23 cellular contexts compared by ENCODE assay signal in the genomic region with DNA sequence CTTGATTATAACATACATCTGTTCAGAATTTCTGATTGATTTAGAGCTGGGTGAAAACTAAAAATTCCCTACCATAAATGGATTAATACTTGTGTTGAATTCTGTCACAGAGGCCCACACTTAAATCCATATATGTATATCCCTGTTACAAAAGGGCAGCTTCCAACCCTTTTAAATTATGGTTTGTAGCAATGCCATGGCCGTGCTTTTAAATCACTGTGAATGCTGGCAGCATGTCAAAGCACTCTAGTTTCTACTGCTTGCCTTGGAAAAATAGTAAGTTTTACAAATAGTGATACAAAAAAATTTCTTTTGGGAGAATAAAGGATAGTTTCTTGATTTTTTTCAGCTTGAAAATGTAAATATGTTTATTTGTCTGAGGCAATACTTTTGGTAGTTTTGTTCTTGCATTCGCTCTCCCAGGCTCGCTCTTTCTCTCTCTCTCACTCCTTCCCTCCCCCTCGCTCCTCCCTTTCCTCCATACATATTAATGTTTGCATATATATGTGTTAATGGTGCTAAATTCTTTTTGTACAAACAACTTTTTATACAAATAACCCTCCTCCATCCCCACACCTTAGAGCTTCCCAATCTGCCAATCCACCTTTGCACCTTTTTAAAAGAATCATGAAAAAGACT. TPM values are rescaled to one million over a fixed set of nuclear protein-coding genes. Genes with fewer than 3 reads are reported as not detected.
A peak's percentile ranks its signal among the peaks of the same experiment; 100 is the strongest.
DNase-seq lines count a peak whose midpoint lies in the region; ATAC-seq lines count a peak whose summit lies in the region.
"Had no signal": no experiment of that assay in that cellular context is flagged by ENCODE, and none has a peak within 500 bp of the region (broad histone marks: within the 10 kb centered on the region; RNA-seq: fewer than 3 reads in every experiment).

No MANE protein-coding gene starts in this region.

- ATAC-seq in T-helper 17 cell = no peak
- ATAC-seq in stimulated activated naive B cell treated with anti-CD40 and anti-IgM and Interleukin-4, amounts not matched to agents 10 μg/mL and 1 μg/mL and 100 μg/mL, for 72 hours (replicated peaks) = no peak
- no peak for ATAC-seq in GM18498 (IDR thresholded peaks at IDR 0.05; ENCODE audit: unreplicated experiment)
- ATAC-seq in GM19452 (IDR thresholded peaks at IDR 0.05; ENCODE audit: unreplicated experiment) = no peak
- ATAC-seq: sciatic nerve had no signal

- H3K27ac ChIP-seq in CD4-positive, alpha-beta memory T cell (ENCODE audit: low read depth, low read length) = no peak overlapping the region
- H3K27ac ChIP-seq in mesenchymal stem cell (ENCODE audit: low read length, poor library complexity, severe bottlenecking) = no peak overlapping the region
- H3K27ac ChIP-seq: colonic mucosa, vagina had no signal

- H2BK5ac ChIP-seq in mesenchymal stem cell (ENCODE audit: low read depth, low read length, poor library complexity, severe bottlenecking) = no peak overlapping the region

- H3K9me3 ChIP-seq in CD4-positive, alpha-beta memory T cell (ENCODE audit: control insufficient read depth in 1 of 2, low read length in 2 of 2) = no peaks in the 10 kb centered on the region
- H3K9me3 ChIP-seq in T-helper 17 cell (ENCODE audit: control insufficient read depth, low read length, poor library complexity, severe bottlenecking) (no peaks in the 10 kb centered on the region), mesenchymal stem cell (ENCODE audit: control insufficient read depth, low read length) (no peaks in the 10 kb centered on the region)
- H3K9me3 ChIP-seq: colonic mucosa, vagina had no signal

- peak overlapping the region in 4 of 7 donors; percentile 13 to 59 (median 50) for H3K27ac Mint-ChIP-seq in CD4-positive, alpha-beta memory T cell
- H3K27ac Mint-ChIP-seq in T-helper 17 cell = peak overlapping the region; percentile 14
- peak overlapping the region; percentile 11 for H3K27ac Mint-ChIP-seq in stimulated activated naive B cell treated with anti-CD40 and anti-IgM and Interleukin-4, amounts not matched to agents 10 μg/mL and 1 μg/mL and 100 μg/mL, for 72 hours
- H3K27ac Mint-ChIP-seq: activated naive CD8-positive, alpha-beta T cell treated with anti-CD3 and anti-CD28 coated beads, Interleukin-2, amount 10 ng/mL, durations not matched to agents 7 days and 5 days; brain had no signal

- no peak overlapping the region for H3K4me2 ChIP-seq in mesenchymal stem cell (ENCODE audit: low read length, poor library complexity, severe bottlenecking)

- H3K27me3 ChIP-seq in CD4-positive, alpha-beta memory T cell (ENCODE audit: insufficient read depth, low read length) = no peaks in the 10 kb centered on the region
- H3K27me3 ChIP-seq in mesenchymal stem cell (ENCODE audit: control insufficient read depth in 1 of 2, insufficient read depth in 1 of 2, low read length in 2 of 2) = no peaks in the 10 kb centered on the region
- H3K27me3 ChIP-seq: colonic mucosa, vagina had no signal

- WGBS in mesenchymal stem cell = 50% methylated on average over 1 of the region's 4 CpGs

- peak overlapping the region; percentile 25 for H3K9ac ChIP-seq in mesenchymal stem cell (ENCODE audit: low read length)

- no peak overlapping the region for H4K91ac ChIP-seq in mesenchymal stem cell (ENCODE audit: low read length)

- intact Hi-C loops in CD4-positive, alpha-beta memory T cell (cut with micrococcal nuclease) = no loop called here

- POLR2A ChIA-PET in CD4-positive, alpha-beta memory T cell (lab: Charles Lee; ENCODE audit: partially characterized antibody) = interaction anchor here (1.4 to 2.6 kb wide), 2 partner anchors 29 to 60 kb away, joined by 3 to 8 read pairs; no protein-coding TSS in a partner anchor

- H2BK12ac ChIP-seq in mesenchymal stem cell (ENCODE audit: low read length in 2 of 2) = no peak overlapping the region

- H2AK5ac ChIP-seq in mesenchymal stem cell (ENCODE audit: low read length, severe bottlenecking) = no peak overlapping the region

- peaks cover 40 to 58% of the 10 kb centered on the region in 2 donors for H3K36me3 Mint-ChIP-seq in CD4-positive, alpha-beta memory T cell
- H3K36me3 Mint-ChIP-seq in T-helper 17 cell (ENCODE audit: low read depth) = peaks cover 6% of the 10 kb centered on the region
- peaks cover 27 to 36% of the 10 kb centered on the region in 2 donors for H3K36me3 Mint-ChIP-seq in stimulated activated naive B cell treated with anti-CD40 and anti-IgM and Interleukin-4, amounts not matched to agents 10 μg/mL and 1 μg/mL and 100 μg/mL, for 72 hours

- H3K4me1 ChIP-seq in CD4-positive, alpha-beta memory T cell (ENCODE audit: insufficient read depth, low read length) = peaks cover 12% of the 10 kb centered on the region
- H3K4me1 ChIP-seq in mesenchymal stem cell (ENCODE audit: control insufficient read depth, insufficient read depth, low read depth, low read length) = no peaks in the 10 kb centered on the region
- H3K4me1 ChIP-seq: colonic mucosa, vagina had no signal

- peaks cover 23% of the 10 kb centered on the region for H3K79me1 ChIP-seq in mesenchymal stem cell (replicated peaks; ENCODE audit: low read length, poor library complexity, severe bottlenecking)

- no peak overlapping the region for H3K4me3 ChIP-seq in CD4-positive, alpha-beta memory T cell (ENCODE audit: low read length in 2 of 2)
- H3K4me3 ChIP-seq in mesenchymal stem cell (ENCODE audit: insufficient read depth in 1 of 2, low read depth in 1 of 2, low read length in 2 of 2) = no peak overlapping the region
- H3K4me3 ChIP-seq: colonic mucosa, vagina had no signal

- H3K4me1 Mint-ChIP-seq in CD4-positive, alpha-beta memory T cell = peaks cover 38 to 64% (median 42%) of the 10 kb centered on the region in 4 donors
- H3K4me1 Mint-ChIP-seq in T-helper 17 cell = peaks cover 29% of the 10 kb centered on the region
- peaks cover 6 to 7% of the 10 kb centered on the region in 2 donors for H3K4me1 Mint-ChIP-seq in stimulated activated naive B cell treated with anti-CD40 and anti-IgM and Interleukin-4, amounts not matched to agents 10 μg/mL and 1 μg/mL and 100 μg/mL, for 72 hours

- H3K36me3 ChIP-seq in CD4-positive, alpha-beta memory T cell (ENCODE audit: insufficient read depth, low read length) = peaks cover 14% of the 10 kb centered on the region
- peaks cover 0 to 8% of the 10 kb centered on the region in 2 experiments for H3K36me3 ChIP-seq in mesenchymal stem cell (ENCODE audit: control insufficient read depth in 1 of 2, insufficient read depth in 2 of 2, low read depth in 1 of 2, low read length in 2 of 2)
- H3K36me3 ChIP-seq: colonic mucosa, vagina had no signal

- no peaks in the 10 kb centered on the region for H3K27me3 Mint-ChIP-seq in CD4-positive, alpha-beta memory T cell
- H3K27me3 Mint-ChIP-seq in T-helper 17 cell = no peaks in the 10 kb centered on the region
- no peaks in the 10 kb centered on the region for H3K27me3 Mint-ChIP-seq in stimulated activated naive B cell treated with anti-CD40 and anti-IgM and Interleukin-4, amounts not matched to agents 10 μg/mL and 1 μg/mL and 100 μg/mL, for 72 hours
- H3K27me3 Mint-ChIP-seq: activated naive CD8-positive, alpha-beta T cell treated with anti-CD3 and anti-CD28 coated beads, Interleukin-2, amount 10 ng/mL, durations not matched to agents 7 days and 5 days; activated T-cell treated with anti-CD3 and anti-CD28 coated beads, Interleukin-2, amount 50 U/mL, for 24 hours; naive B cell had no signal

- H2AFZ ChIP-seq in mesenchymal stem cell (ENCODE audit: low read depth, low read length) = no peak overlapping the region

- no peak overlapping the region for H3K4ac ChIP-seq in mesenchymal stem cell (ENCODE audit: low read depth in 1 of 2, low read length in 2 of 2)

- no peak overlapping the region for H2BK120ac ChIP-seq in mesenchymal stem cell (ENCODE audit: low read depth, low read length)

- no peak overlapping the region for H2BK15ac ChIP-seq in mesenchymal stem cell (ENCODE audit: low read depth, poor library complexity, severe bottlenecking)

- DNase-seq in CD4-positive, alpha-beta memory T cell = no peak
- no peak for DNase-seq in T-helper 17 cell
- DNase-seq in mesenchymal stem cell = no peak
- DNase-seq in stimulated activated naive B cell treated with anti-CD40 and anti-IgM and Interleukin-4, amounts not matched to agents 10 μg/mL and 1 μg/mL and 100 μg/mL, for 72 hours = no peak
- DNase-seq in hippocampal formation (lab: John Stamatoyannopoulos, UW) = no peak
- DNase-seq: activated CD4-positive, alpha-beta T cell treated with anti-CD3 and anti-CD28 coated beads for 1 hour; activated CD8-positive, alpha-beta memory T cell treated with anti-CD3 and anti-CD28 coated beads for 24 hours; activated naive CD8-positive, alpha-beta T cell treated with anti-CD3 and anti-CD28 coated beads, Interleukin-2, amount 10 ng/mL, durations not matched to agents 7 days and 5 days; activated T-cell treated with anti-CD3 and anti-CD28 coated beads, Interleukin-2, amount 50 U/mL, for 24 hours; colonic mucosa; KBM-7; MM.1S; naive B cell; NCI-H146; NCI-H2171; NCI-H526; stimulated activated CD4-positive, alpha-beta T cell treated with anti-CD3 and anti-CD28 coated beads, Interleukin-15, amount 100 ng/mL, for 24 hours; stimulated activated CD8-positive, alpha-beta memory T cell treated with anti-CD3 and anti-CD28 coated beads, Interleukin-4, amount 100 ng/mL, for 48 hours had no signal

- H3K23ac ChIP-seq in mesenchymal stem cell (ENCODE audit: low read length in 2 of 2) = no peak overlapping the region

- no peak overlapping the region for H3K14ac ChIP-seq in mesenchymal stem cell (ENCODE audit: low read length in 2 of 2)

- H4K8ac ChIP-seq in mesenchymal stem cell (ENCODE audit: low read length) = no peak overlapping the region

- no peak overlapping the region for H3K4me3 Mint-ChIP-seq in CD4-positive, alpha-beta memory T cell
- H3K4me3 Mint-ChIP-seq in T-helper 17 cell = no peak overlapping the region
- H3K4me3 Mint-ChIP-seq in stimulated activated naive B cell treated with anti-CD40 and anti-IgM and Interleukin-4, amounts not matched to agents 10 μg/mL and 1 μg/mL and 100 μg/mL, for 72 hours = no peak overlapping the region
- H3K4me3 Mint-ChIP-seq: activated naive CD8-positive, alpha-beta T cell treated with anti-CD3 and anti-CD28 coated beads, Interleukin-2, amount 10 ng/mL, durations not matched to agents 7 days and 5 days; activated T-cell treated with anti-CD3 and anti-CD28 coated beads, Interleukin-2, amount 50 U/mL, for 24 hours; brain; naive B cell had no signal

- CTCF ChIA-PET in CD4-positive, alpha-beta memory T cell (lab: Charles Lee; ENCODE audit: partially characterized antibody) = interaction anchor here (1.0 to 4.9 kb wide), 3 partner anchors 15 to 66 kb away, joined by 3 to 90 read pairs (median 4); no protein-coding TSS in a partner anchor

- peaks cover 0 to 2% (median 0%) of the 10 kb centered on the region in 8 donors for H3K9me3 Mint-ChIP-seq in CD4-positive, alpha-beta memory T cell
- peaks cover 5 to 6% of the 10 kb centered on the region in 2 donors for H3K9me3 Mint-ChIP-seq in stimulated activated naive B cell treated with anti-CD40 and anti-IgM and Interleukin-4, amounts not matched to agents 10 μg/mL and 1 μg/mL and 100 μg/mL, for 72 hours

- H3K18ac ChIP-seq in mesenchymal stem cell (ENCODE audit: low read depth in 1 of 2, low read length in 2 of 2) = no peak overlapping the region

RNA-seq across cellular contexts. Expression of a gene that starts 29.8 kb away (rescaled TPM):
- 100 to 1,000 TPM; 109 to 125 TPM for total RNA-seq in CD4-positive, alpha-beta memory T cell
- polyA plus RNA-seq in CD4-positive, alpha-beta memory T cell = 100 to 1,000 TPM; 183 to 248 TPM
- 100 to 1,000 TPM; 107 to 108 TPM for total RNA-seq in T-helper 17 cell
- polyA plus RNA-seq in mesenchymal stem cell (2013, experiment 1 of 2) = 47.6 TPM
- polyA plus RNA-seq in mesenchymal stem cell (2013, experiment 2 of 2) = 50.2 TPM
